Comparison of ENCODE assay signal across 8 cellular contexts in the genomic region with DNA sequence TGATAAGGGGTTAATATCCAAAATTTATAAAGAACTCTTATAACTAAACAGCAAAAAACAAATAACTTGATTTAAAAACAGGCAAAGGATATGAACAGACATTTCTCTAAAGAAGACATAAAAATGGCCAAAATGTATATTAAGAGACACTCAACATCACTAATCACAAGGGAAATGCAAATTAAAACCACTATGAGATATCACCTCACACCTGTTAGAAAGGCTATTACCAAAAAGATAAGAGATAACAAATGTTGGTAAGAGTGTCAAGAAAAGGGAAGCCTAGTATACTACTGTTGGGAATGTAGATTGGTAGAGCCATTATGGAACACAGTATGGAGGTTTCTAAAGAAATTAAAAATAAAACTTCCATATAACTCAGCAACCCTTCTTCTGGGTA. TPM values are rescaled to one million over a fixed set of nuclear protein-coding genes. Genes with fewer than 3 reads are reported as not detected.
"Had no signal": no experiment of that assay in that cellular context is flagged by ENCODE, and none has a peak within 500 bp of the region (broad histone marks: within the 10 kb centered on the region; RNA-seq: fewer than 3 reads in every experiment).

No MANE protein-coding gene starts in this region.

- H3K4me3 Mint-ChIP-seq: GM23338, H9 had no signal

- H3K27ac Mint-ChIP-seq: GM23338, H9 had no signal

- DNase-seq: H9, HCEC 1CT, IMR-90, KBM-7 had no signal

- FAIRE-seq: H1, H54, HTR-8/SVneo had no signal

- H2AFZ ChIP-seq: GM23338 had no signal

- H3K4me1 Mint-ChIP-seq: GM23338, H9 had no signal

- H3K9me3 Mint-ChIP-seq: GM23338 had no signal

- ATAC-seq: GM23338 had no signal

- H3K4me2 ChIP-seq: GM23338 had no signal

- H3K4me3 ChIP-seq: GM23338 had no signal

RNA-seq across cellular contexts. Expression of a gene that starts 19.4 kb away (rescaled TPM):
- total RNA-seq: H9 had no signal
